1 cellular context compared by ENCODE assay signal in genomic region chr4:578451-579443, GRCh38.
TF ChIP-seq lines count a peak whose summit lies in the region.

No MANE protein-coding gene starts in this region.

TF ChIP-seq in HepG2, 621 proteins besides CTCF, POLR2A, EP300 and RAD21 (continued from another document):
- TF ChIP-seq ZNF18 (CRISPR knock-in tag; IDR thresholded peaks at IDR 0.05; ENCODE audit: insufficient replicate concordance) (no peak), ZNF350 (CRISPR knock-in tag; IDR thresholded peaks at IDR 0.05; ENCODE audit: borderline replicate concordance, low read depth) (0 out of 2 replicates have a peak, but pooled peaks have one; percentile 29), GTF3A (CRISPR knock-in tag; conservative IDR thresholded peaks at IDR 0.05) (0 out of 2 replicates have a peak, but pooled peaks have one; percentile 58), ZFP91 (CRISPR knock-in tag; IDR thresholded peaks at IDR 0.05; ENCODE audit: borderline replicate concordance) (0 out of 2 replicates have a peak, but pooled peaks have one; percentile 5), MXD3 (CRISPR knock-in tag; IDR thresholded peaks at IDR 0.05) (no peak), RBFOX2 (IDR thresholded peaks at IDR 0.05; ENCODE audit: low read depth, low read length) (no peak), ZNF7 (CRISPR knock-in tag; IDR thresholded peaks at IDR 0.05) (0 out of 2 replicates have a peak, but pooled peaks have one; percentile 8), EZH2 (conservative IDR thresholded peaks at IDR 0.05; ENCODE audit: low read depth, low read length) (0 out of 2 replicates have a peak, but pooled peaks have one; percentile 14), HNF4G (IDR thresholded peaks at IDR 0.05; ENCODE audit: borderline replicate concordance, low read depth, low read length) (no peak), HNF4G (CRISPR knock-in tag; IDR thresholded peaks at IDR 0.05; ENCODE audit: borderline replicate concordance, low read depth) (no peak), ZNF333 (CRISPR knock-in tag; IDR thresholded peaks at IDR 0.05; ENCODE audit: borderline replicate concordance) (no peak), UBTF (CRISPR knock-in tag; IDR thresholded peaks at IDR 0.05) (peak; percentile 50; the same call in 1 of the 2 replicates), NRL (CRISPR knock-in tag; IDR thresholded peaks at IDR 0.05; ENCODE audit: borderline replicate concordance) (0 out of 2 replicates have a peak, but pooled peaks have one; percentile 26), PCBP1 (IDR thresholded peaks at IDR 0.05; ENCODE audit: borderline replicate concordance, low read depth, low read length) (0 out of 2 replicates have a peak, but pooled peaks have one; percentile 6), RFX1 (IDR thresholded peaks at IDR 0.05) (no peak), ZNF280B (CRISPR knock-in tag; IDR thresholded peaks at IDR 0.05; ENCODE audit: borderline replicate concordance) (0 out of 2 replicates have a peak, but pooled peaks have one; percentile 4), GFI1 (CRISPR knock-in tag; IDR thresholded peaks at IDR 0.05; ENCODE audit: borderline replicate concordance) (0 out of 2 replicates have a peak, but pooled peaks have one; percentile 43), SETDB1 (CRISPR knock-in tag; IDR thresholded peaks at IDR 0.05; ENCODE audit: borderline replicate concordance) (no peak), ZNF687 (CRISPR knock-in tag; IDR thresholded peaks at IDR 0.05) (peak; percentile 27; the same call in 1 of the 2 replicates), STAG1 (CRISPR knock-in tag; IDR thresholded peaks at IDR 0.05) (peak; percentile 9; the same call in 1 of the 2 replicates), ATAD3A (CRISPR knock-in tag; IDR thresholded peaks at IDR 0.05) (no peak)
- TF ChIP-seq, protein P1, sequence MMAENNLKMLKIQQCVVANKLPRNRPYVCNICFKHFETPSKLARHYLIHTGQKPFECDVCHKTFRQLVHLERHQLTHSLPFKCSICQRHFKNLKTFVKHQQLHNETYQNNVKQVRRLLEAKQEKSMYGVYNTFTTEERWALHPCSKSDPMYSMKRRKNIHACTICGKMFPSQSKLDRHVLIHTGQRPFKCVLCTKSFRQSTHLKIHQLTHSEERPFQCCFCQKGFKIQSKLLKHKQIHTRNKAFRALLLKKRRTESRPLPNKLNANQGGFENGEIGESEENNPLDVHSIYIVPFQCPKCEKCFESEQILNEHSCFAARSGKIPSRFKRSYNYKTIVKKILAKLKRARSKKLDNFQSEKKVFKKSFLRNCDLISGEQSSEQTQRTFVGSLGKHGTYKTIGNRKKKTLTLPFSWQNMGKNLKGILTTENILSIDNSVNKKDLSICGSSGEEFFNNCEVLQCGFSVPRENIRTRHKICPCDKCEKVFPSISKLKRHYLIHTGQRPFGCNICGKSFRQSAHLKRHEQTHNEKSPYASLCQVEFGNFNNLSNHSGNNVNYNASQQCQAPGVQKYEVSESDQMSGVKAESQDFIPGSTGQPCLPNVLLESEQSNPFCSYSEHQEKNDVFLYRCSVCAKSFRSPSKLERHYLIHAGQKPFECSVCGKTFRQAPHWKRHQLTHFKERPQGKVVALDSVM (CRISPR knock-in tag; IDR thresholded peaks at IDR 0.05) = peak; percentile 64; the same call in 1 of the 2 replicates
- TF ChIP-seq, protein P2, sequence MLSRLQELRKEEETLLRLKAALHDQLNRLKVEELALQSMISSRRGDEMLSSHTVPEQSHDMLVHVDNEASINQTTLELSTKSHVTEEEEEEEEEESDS (CRISPR knock-in tag; IDR thresholded peaks at IDR 0.05; ENCODE audit: borderline replicate concordance) = no peak
- TF ChIP-seq, protein P3, sequence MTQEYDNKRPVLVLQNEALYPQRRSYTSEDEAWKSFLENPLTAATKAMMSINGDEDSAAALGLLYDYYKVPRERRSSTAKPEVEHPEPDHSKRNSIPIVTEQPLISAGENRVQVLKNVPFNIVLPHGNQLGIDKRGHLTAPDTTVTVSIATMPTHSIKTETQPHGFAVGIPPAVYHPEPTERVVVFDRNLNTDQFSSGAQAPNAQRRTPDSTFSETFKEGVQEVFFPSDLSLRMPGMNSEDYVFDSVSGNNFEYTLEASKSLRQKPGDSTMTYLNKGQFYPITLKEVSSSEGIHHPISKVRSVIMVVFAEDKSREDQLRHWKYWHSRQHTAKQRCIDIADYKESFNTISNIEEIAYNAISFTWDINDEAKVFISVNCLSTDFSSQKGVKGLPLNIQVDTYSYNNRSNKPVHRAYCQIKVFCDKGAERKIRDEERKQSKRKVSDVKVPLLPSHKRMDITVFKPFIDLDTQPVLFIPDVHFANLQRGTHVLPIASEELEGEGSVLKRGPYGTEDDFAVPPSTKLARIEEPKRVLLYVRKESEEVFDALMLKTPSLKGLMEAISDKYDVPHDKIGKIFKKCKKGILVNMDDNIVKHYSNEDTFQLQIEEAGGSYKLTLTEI (CRISPR knock-in tag; conservative IDR thresholded peaks at IDR 0.05) = no peak
